13 cellular contexts compared by ENCODE assay signal in genomic region chr6:139137716-139138115, GRCh38. TPM values are rescaled to one million over a fixed set of nuclear protein-coding genes. Genes with fewer than 3 reads are reported as not detected.
DNase-seq lines count a peak whose midpoint lies in the region; ATAC-seq, FAIRE-seq and TF ChIP-seq lines count a peak whose summit lies in the region.
"Had no signal": no experiment of that assay in that cellular context is flagged by ENCODE, and none has a peak within 500 bp of the region (broad histone marks: within the 10 kb centered on the region; RNA-seq: fewer than 3 reads in every experiment).

No MANE protein-coding gene starts in this region.

- no peaks in the 10 kb centered on the region for H4K20me1 ChIP-seq in HepG2 (ENCODE audit: insufficient read depth, low read length)

- whole genome bisulfite sequencing in suprapubic skin = 52% methylated on average over 2 of the region's 2 CpGs
- 46% methylated on average over 2 of the region's 2 CpGs for WGBS in HepG2 (ENCODE audit: low lambda C conversion rate)

- peaks cover 66% of the 10 kb centered on the region for H3K4me1 Mint-ChIP-seq in activated naive CD4-positive, alpha-beta T cell treated with anti-CD3 and anti-CD28 coated beads, Interleukin-2, amount 10 ng/mL, durations not matched to agents 7 days and 5 days
- H3K4me1 Mint-ChIP-seq in activated T-helper 1 cell treated with anti-CD3 and anti-CD28 coated beads, Interleukin-12 subunit alpha, Interleukin-12 subunit beta, Interleukin-2, Interleukin-4 antibody, amounts not matched to agents 30 ng/mL and 10 ng/mL and 1 ng/mL, durations not matched to agents 14 hours and 24 hours and 36 hours (ENCODE audit: low read depth) = peaks cover 72% of the 10 kb centered on the region
- peaks cover 62 to 77% of the 10 kb centered on the region in 2 donors for H3K4me1 Mint-ChIP-seq in immature natural killer cell

- peaks cover 47% of the 10 kb centered on the region for H3K36me3 Mint-ChIP-seq in activated naive CD4-positive, alpha-beta T cell treated with anti-CD3 and anti-CD28 coated beads, Interleukin-2, amount 10 ng/mL, durations not matched to agents 7 days and 5 days
- H3K36me3 Mint-ChIP-seq in activated T-helper 1 cell treated with anti-CD3 and anti-CD28 coated beads, Interleukin-12 subunit alpha, Interleukin-12 subunit beta, Interleukin-2, Interleukin-4 antibody, amounts not matched to agents 30 ng/mL and 10 ng/mL and 1 ng/mL, durations not matched to agents 14 hours and 24 hours and 36 hours (ENCODE audit: low read depth) = peaks cover 24% of the 10 kb centered on the region
- H3K36me3 Mint-ChIP-seq in immature natural killer cell = peaks cover 0 to 4% (median 0%) of the 10 kb centered on the region in 3 donors
- H3K36me3 Mint-ChIP-seq: WTC11 had no signal

- CTCF ChIA-PET in activated naive CD4-positive, alpha-beta T cell treated with anti-CD3 and anti-CD28 coated beads, Interleukin-2, amount 10 ng/mL, durations not matched to agents 7 days and 5 days (lab: Charles Lee) = interaction anchor here (0.8 to 2.0 kb wide), 8 partner anchors 9 to 322 kb away, joined by 3 to 14 read pairs (median 3); no protein-coding TSS in a partner anchor
- CTCF ChIA-PET in HepG2 (lab: Yijun Ruan, JAX; ENCODE audit: low intra/inter-chr PET ratio, low total read pairs) = no interaction called here

- H3K9ac ChIP-seq in HepG2 (ENCODE audit: insufficient read depth, low read depth, low read length) = no peak overlapping the region

- TF ChIP-seq CTCF in suprapubic skin (IDR thresholded peaks at IDR 0.05) = no peak
- no peak for TF ChIP-seq CTCF in HepG2 (CRISPR knock-in tag; IDR thresholded peaks at IDR 0.05)

- TF ChIP-seq EP300 in suprapubic skin (IDR thresholded peaks at IDR 0.05) (no peak), HepG2 (IDR thresholded peaks at IDR 0.05; ENCODE audit: low read depth in 2 of 2, low read length in 2 of 2) (no peak), HepG2 (CRISPR knock-in tag; IDR thresholded peaks at IDR 0.05; ENCODE audit: borderline replicate concordance) (no peak)

- H3K4me1 ChIP-seq in suprapubic skin (peaks cover 49% of the 10 kb centered on the region), HepG2 (ENCODE audit: insufficient read depth, low read length) (0 out of 2 replicates have a peak, but pooled peaks cover 15% of the 10 kb centered on the region)

- peak overlapping the region; percentile 99 for H3K27ac Mint-ChIP-seq in activated naive CD4-positive, alpha-beta T cell treated with anti-CD3 and anti-CD28 coated beads, Interleukin-2, amount 10 ng/mL, durations not matched to agents 7 days and 5 days
- peak overlapping the region; percentile 84 for H3K27ac Mint-ChIP-seq in activated T-helper 1 cell treated with anti-CD3 and anti-CD28 coated beads, Interleukin-12 subunit alpha, Interleukin-12 subunit beta, Interleukin-2, Interleukin-4 antibody, amounts not matched to agents 30 ng/mL and 10 ng/mL and 1 ng/mL, durations not matched to agents 14 hours and 24 hours and 36 hours
- H3K27ac Mint-ChIP-seq in immature natural killer cell = peak overlapping the region; percentile 91 to 99 (median 96)
- H3K27ac Mint-ChIP-seq: WTC11 had no signal

- TF ChIP-seq POLR2A in suprapubic skin (IDR thresholded peaks at IDR 0.05) (no peak), HepG2 (IDR thresholded peaks at IDR 0.05; ENCODE audit: insufficient read depth in 1 of 2, low read depth in 2 of 2, low read length in 2 of 2) (no peak), H54 (IDR thresholded peaks at IDR 0.05; ENCODE audit: low read depth, low read length) (no peak)

- H3K27ac ChIP-seq in suprapubic skin (no peak overlapping the region), HepG2 (ENCODE audit: extremely low read length, insufficient read depth, low read length) (no peak overlapping the region)
- H3K27ac ChIP-seq: RWPE1 had no signal

- peak overlapping the region; percentile 82 for H3K4me3 Mint-ChIP-seq in activated naive CD4-positive, alpha-beta T cell treated with anti-CD3 and anti-CD28 coated beads, Interleukin-2, amount 10 ng/mL, durations not matched to agents 7 days and 5 days
- H3K4me3 Mint-ChIP-seq in activated T-helper 1 cell treated with anti-CD3 and anti-CD28 coated beads, Interleukin-12 subunit alpha, Interleukin-12 subunit beta, Interleukin-2, Interleukin-4 antibody, amounts not matched to agents 30 ng/mL and 10 ng/mL and 1 ng/mL, durations not matched to agents 14 hours and 24 hours and 36 hours = peak overlapping the region; percentile 85
- peak overlapping the region; percentile 83 to 97 (median 90) for H3K4me3 Mint-ChIP-seq in immature natural killer cell

- POLR2A ChIA-PET in HepG2 (lab: Yijun Ruan, JAX) = no interaction called here

- H3K27me3 ChIP-seq in suprapubic skin (no peaks in the 10 kb centered on the region), HepG2 (ENCODE audit: control insufficient read depth in 1 of 2, insufficient read depth in 2 of 2, low read length in 2 of 2) (peaks cover 5 to 44% of the 10 kb centered on the region in 2 experiments; a peak in 3 of 5 replicates)

- H3K4me2 ChIP-seq in HepG2 (ENCODE audit: low read depth, low read length) = no peak overlapping the region

- intact Hi-C loops in activated T-helper 1 cell treated with anti-CD3 and anti-CD28 coated beads, Interleukin-12 subunit alpha, Interleukin-12 subunit beta, Interleukin-2, Interleukin-4 antibody, amounts not matched to agents 30 ng/mL and 10 ng/mL and 1 ng/mL, durations not matched to agents 14 hours and 24 hours and 36 hours (cut with micrococcal nuclease) = no loop called here
- intact Hi-C loops in HepG2 (cut with micrococcal nuclease; ENCODE audit: unreplicated experiment) = no loop called here

- H3K4me3 ChIP-seq in suprapubic skin (peak overlapping the region; percentile 89), HepG2 (replicated peaks in 1 of 3; ENCODE audit: insufficient read depth in 1 of 3, low read depth in 2 of 3, low read length in 3 of 3) (no peak overlapping the region)

- no peaks in the 10 kb centered on the region for H3K9me3 ChIP-seq in suprapubic skin
- no peaks in the 10 kb centered on the region for H3K9me3 ChIP-seq in HepG2 (ENCODE audit: low read length)

- H2AFZ ChIP-seq in HepG2 (ENCODE audit: low read length) = no peak overlapping the region

- no peaks in the 10 kb centered on the region for H3K79me2 ChIP-seq in HepG2 (ENCODE audit: insufficient read depth, low read length)

- no peak for DNase-seq in activated naive CD4-positive, alpha-beta T cell treated with anti-CD3 and anti-CD28 coated beads, Interleukin-2, amount 10 ng/mL, durations not matched to agents 7 days and 5 days
- DNase-seq in activated naive CD4-positive, alpha-beta T cell treated with anti-CD3 and anti-CD28 coated beads, Interleukin-2, amount 50 U/mL, for 16 hours = no peak
- DNase-seq in activated T-helper 1 cell treated with anti-CD3 and anti-CD28 coated beads, Interleukin-12 subunit alpha, Interleukin-12 subunit beta, Interleukin-2, Interleukin-4 antibody, amounts not matched to agents 30 ng/mL and 10 ng/mL and 1 ng/mL, durations not matched to agents 14 hours and 24 hours and 36 hours (ENCODE audit: low spot score) = no peak
- DNase-seq in immature natural killer cell (no peak), suprapubic skin (ENCODE audit: low spot score in 2 of 2) (no peak), HepG2 (ENCODE audit: low spot score) (no peak), H54 (ENCODE audit: insufficient read length, low spot score) (no peak), medulla oblongata (ENCODE audit: extremely low spot score) (no peak)
- DNase-seq: KBM-7; stimulated activated naive CD4-positive, alpha-beta T cell had no signal

- no peaks in the 10 kb centered on the region for H3K9me3 Mint-ChIP-seq in activated naive CD4-positive, alpha-beta T cell treated with anti-CD3 and anti-CD28 coated beads, Interleukin-2, amount 10 ng/mL, durations not matched to agents 7 days and 5 days
- H3K9me3 Mint-ChIP-seq in activated T-helper 1 cell treated with anti-CD3 and anti-CD28 coated beads, Interleukin-12 subunit alpha, Interleukin-12 subunit beta, Interleukin-2, Interleukin-4 antibody, amounts not matched to agents 30 ng/mL and 10 ng/mL and 1 ng/mL, durations not matched to agents 14 hours and 24 hours and 36 hours = no peaks in the 10 kb centered on the region
- no peaks in the 10 kb centered on the region for H3K9me3 Mint-ChIP-seq in immature natural killer cell

- no peak for FAIRE-seq in HepG2 (lab: Jason Lieb, UNC)
- FAIRE-seq in H54 (lab: Jason Lieb, UNC) = no peak
- FAIRE-seq: H1 had no signal

- TF ChIP-seq RAD21 in HepG2 (CRISPR knock-in tag; IDR thresholded peaks at IDR 0.05) = no peak

- no peak for ATAC-seq in HepG2
- ATAC-seq: WTC11 had no signal

- H3K27me3 Mint-ChIP-seq in activated naive CD4-positive, alpha-beta T cell treated with anti-CD3 and anti-CD28 coated beads, Interleukin-2, amount 10 ng/mL, durations not matched to agents 7 days and 5 days = no peaks in the 10 kb centered on the region
- no peaks in the 10 kb centered on the region for H3K27me3 Mint-ChIP-seq in activated T-helper 1 cell treated with anti-CD3 and anti-CD28 coated beads, Interleukin-12 subunit alpha, Interleukin-12 subunit beta, Interleukin-2, Interleukin-4 antibody, amounts not matched to agents 30 ng/mL and 10 ng/mL and 1 ng/mL, durations not matched to agents 14 hours and 24 hours and 36 hours (ENCODE audit: insufficient read depth)
- H3K27me3 Mint-ChIP-seq in immature natural killer cell (ENCODE audit: low read depth in 3 of 3) = peaks cover 16 to 23% (median 19%) of the 10 kb centered on the region in 3 donors

- no peaks in the 10 kb centered on the region for H3K36me3 ChIP-seq in suprapubic skin
- H3K36me3 ChIP-seq in HepG2 (replicated peaks in 1 of 2; ENCODE audit: control insufficient read depth in 1 of 2, insufficient read depth in 2 of 2, low read length in 2 of 2) = no peaks in the 10 kb centered on the region

- BruUV-seq in HepG2 (replicated peaks; lab: Mats Ljungman, UMichigan) = no TSS peak

- in situ Hi-C loops in HepG2 (cut with HindIII; ENCODE audit: extremely low pct_ligation_motif_present, low pct_unique_long_range_greater_than_20kb) = loop anchor here (10.0 kb wide), 1 partner anchor 227 kb away; no protein-coding TSS in a partner anchor

RNA-seq across cellular contexts. Expression of gene HECA, which starts 2.8 kb away (rescaled TPM):
- 49.1 and 49.9 TPM in 2 replicates for total RNA-seq in activated T-helper 1 cell treated with anti-CD3 and anti-CD28 coated beads, Interleukin-12 subunit alpha, Interleukin-12 subunit beta, Interleukin-2, Interleukin-4 antibody, amounts not matched to agents 30 ng/mL and 10 ng/mL and 1 ng/mL, durations not matched to agents 14 hours and 24 hours and 36 hours
- 1 to 10 TPM; 3.2 to 4.9 (median 3.8) TPM for polyA plus RNA-seq in immature natural killer cell
- 100 to 1,000 TPM in 1 of 4 donors, 10 to 100 TPM in 3; 56.7 to 101 (median 67.2) TPM for total RNA-seq in suprapubic skin
- 0.15 and 0.18 TPM in 2 replicates for total RNA-seq in HepG2 (2016; rRNA removed; fragmentation: Illumina TruSeq; extraction: Trizol)
- total RNA-seq in HepG2 (2016; cell fraction: cytosol; rRNA removed; fragmentation: Illumina TruSeq; extraction: Trizol; ENCODE audit: low read depth) = 0.10 TPM in 1 of 2 replicates, not detected in the other
- total RNA-seq in HepG2 (2016; cell fraction: insoluble cytoplasmic fraction; rRNA removed; fragmentation: Illumina TruSeq; extraction: Trizol) = 0.13 and 0.17 TPM in 2 replicates
- total RNA-seq in HepG2 (2016; cell fraction: membrane; rRNA removed; fragmentation: Illumina TruSeq; extraction: Trizol) = 0.09 and 0.10 TPM in 2 replicates
- 0.13 and 0.16 TPM in 2 replicates for total RNA-seq in HepG2 (2016; cell fraction: nucleus; rRNA removed; fragmentation: Illumina TruSeq; extraction: Trizol)
- polyA plus RNA-seq in HepG2 (2011; rRNA removed) = 0.49 and 0.68 TPM in 2 replicates
- polyA plus RNA-seq in HepG2 (2011; cell fraction: cytosol; rRNA removed) = 0.25 and 0.47 TPM in 2 replicates
- polyA plus RNA-seq in HepG2 (2011; cell fraction: nucleus; rRNA removed) = 0.35 and 0.52 TPM in 2 replicates
- polyA plus RNA-seq in HepG2 (2012) = 0.87 and 1.8 TPM in 2 replicates
- not detected in 2 replicates for polyA plus RNA-seq in HepG2 (2016; cell fraction: cytosol; fragmentation: Illumina TruSeq; extraction: Trizol; ENCODE audit: low read depth)
- 0.13 and 0.22 TPM in 2 replicates for polyA plus RNA-seq in HepG2 (2016; cell fraction: insoluble cytoplasmic fraction; fragmentation: Illumina TruSeq; extraction: Trizol; ENCODE audit: low read depth)
- 0.03 and 0.08 TPM in 2 replicates for polyA plus RNA-seq in HepG2 (2016; cell fraction: membrane; fragmentation: Illumina TruSeq; extraction: Trizol; ENCODE audit: low read depth)
- 0.12 and 0.15 TPM in 2 replicates for polyA plus RNA-seq in HepG2 (2016; cell fraction: nucleus; fragmentation: Illumina TruSeq; extraction: Trizol; ENCODE audit: insufficient read depth, low read depth)
- 1.0 and 7.6 TPM in 2 replicates for polyA minus RNA-seq in HepG2 (2011; rRNA and poly(A)+ RNA removed; ENCODE audit: low replicate concordance)
- 0.70 and 1.2 TPM in 2 replicates for polyA minus RNA-seq in HepG2 (2011; cell fraction: cytosol; rRNA and poly(A)+ RNA removed)
- 0.77 and 1.4 TPM in 2 replicates for polyA minus RNA-seq in HepG2 (2011; cell fraction: nucleus; rRNA and poly(A)+ RNA removed)

Comparison
In these comparisons a context has a peak if more than half of its experiments do, and no peak if none do; other contexts are left out.
1. RNA of gene HECA, which starts 2.8 kb away (total RNA-seq): 56.7 to 101 TPM in suprapubic skin and 49.1 to 49.9 TPM in activated T-helper 1 cell treated with anti-CD3 and anti-CD28 coated beads, Interleukin-12 subunit alpha, Interleukin-12 subunit beta, Interleukin-2, Interleukin-4 antibody, amounts not matched to agents 30 ng/mL and 10 ng/mL and 1 ng/mL, durations not matched to agents 14 hours and 24 hours and 36 hours; 0.09 to 0.18 TPM in HepG2; every median in the first group is over 10 times any median in the second.
2. Peak in every context shown above with its lines, with median percentiles within 50 percentile points of each other: H3K27ac Mint-ChIP-seq and H3K4me3 Mint-ChIP-seq.